ENCODE assay signal across 14 cellular contexts in genomic region chr17:27158390-27158789, GRCh38.
"Had no signal": no experiment of that assay in that cellular context is flagged by ENCODE, and none has a peak within 500 bp of the region (broad histone marks: within the 10 kb centered on the region; RNA-seq: fewer than 3 reads in every experiment).

No MANE protein-coding gene starts in this region.

- H3K9me3 Mint-ChIP-seq: activated T-helper 17 cell treated with anti-CD3 and anti-CD28 coated beads, Interleukin-2, amount 50 U/mL, for 72 hours; T-helper 2 cell treated with Interferon-gamma antibody and Interleukin-4, amounts not matched to agents 5 μg/mL and 100 μg/mL, for 36 hours had no signal

- FAIRE-seq: frontal cortex had no signal

- DNase-seq: activated CD4-positive, alpha-beta memory T cell treated with anti-CD3 and anti-CD28 coated beads, Interleukin-2, amount 10 ng/mL, durations not matched to agents 7 days and 5 days; activated naive CD4-positive, alpha-beta T cell treated with anti-CD3 and anti-CD28 coated beads, Interleukin-2, amount 10 ng/mL, durations not matched to agents 7 days and 5 days; colonic mucosa; islet precursor cell; left ventricle myocardium superior; stimulated activated CD4-positive, alpha-beta T cell treated with anti-CD3 and anti-CD28 coated beads, Interleukin-15, amount 100 ng/mL, for 24 hours; stimulated activated CD4-positive, alpha-beta T cell treated with anti-CD3 and anti-CD28 coated beads, Interleukin-4, amount 100 ng/mL, for 24 hours; stomach had no signal

- H3K4me1 ChIP-seq: colonic mucosa, heart left ventricle, stomach had no signal

- H3K27me3 ChIP-seq: colonic mucosa, heart left ventricle, ovary, stomach had no signal

- H3K4me3 ChIP-seq: colonic mucosa, heart left ventricle, ovary, stomach, thoracic aorta had no signal

- ATAC-seq: activated T-helper 17 cell treated with anti-CD3 and anti-CD28 coated beads, Interleukin-2, amount 50 U/mL, for 72 hours; heart left ventricle; left ventricle myocardium superior had no signal

- H3K27ac Mint-ChIP-seq: activated CD4-positive, alpha-beta memory T cell treated with anti-CD3 and anti-CD28 coated beads, Interleukin-2, amount 10 ng/mL, durations not matched to agents 7 days and 5 days; activated naive CD4-positive, alpha-beta T cell treated with anti-CD3 and anti-CD28 coated beads, Interleukin-2, amount 10 ng/mL, durations not matched to agents 7 days and 5 days; activated T-helper 17 cell treated with anti-CD3 and anti-CD28 coated beads, Interleukin-2, amount 50 U/mL, for 72 hours; T-helper 2 cell treated with Interferon-gamma antibody and Interleukin-4, amounts not matched to agents 5 μg/mL and 100 μg/mL, for 36 hours had no signal

- H3K27ac ChIP-seq: colonic mucosa, heart left ventricle, ovary, stomach, thoracic aorta had no signal

- H3K9me3 ChIP-seq: colonic mucosa, ovary, stomach, thoracic aorta had no signal

- H3K36me3 Mint-ChIP-seq: activated naive CD4-positive, alpha-beta T cell treated with anti-CD3 and anti-CD28 coated beads, Interleukin-2, amount 10 ng/mL, durations not matched to agents 7 days and 5 days had no signal

- H3K36me3 ChIP-seq: colonic mucosa, heart left ventricle, ovary, stomach, thoracic aorta had no signal

- H3K4me3 Mint-ChIP-seq: activated CD4-positive, alpha-beta memory T cell treated with anti-CD3 and anti-CD28 coated beads, Interleukin-2, amount 10 ng/mL, durations not matched to agents 7 days and 5 days; activated naive CD4-positive, alpha-beta T cell treated with anti-CD3 and anti-CD28 coated beads, Interleukin-2, amount 10 ng/mL, durations not matched to agents 7 days and 5 days; activated T-helper 17 cell treated with anti-CD3 and anti-CD28 coated beads, Interleukin-2, amount 50 U/mL, for 72 hours; T-helper 2 cell treated with Interferon-gamma antibody and Interleukin-4, amounts not matched to agents 5 μg/mL and 100 μg/mL, for 36 hours had no signal

- H3K27me3 Mint-ChIP-seq: activated CD4-positive, alpha-beta memory T cell treated with anti-CD3 and anti-CD28 coated beads, Interleukin-2, amount 10 ng/mL, durations not matched to agents 7 days and 5 days; activated naive CD4-positive, alpha-beta T cell treated with anti-CD3 and anti-CD28 coated beads, Interleukin-2, amount 10 ng/mL, durations not matched to agents 7 days and 5 days; activated T-helper 17 cell treated with anti-CD3 and anti-CD28 coated beads, Interleukin-2, amount 50 U/mL, for 72 hours had no signal

- H3K4me1 Mint-ChIP-seq: activated CD4-positive, alpha-beta memory T cell treated with anti-CD3 and anti-CD28 coated beads, Interleukin-2, amount 10 ng/mL, durations not matched to agents 7 days and 5 days; activated naive CD4-positive, alpha-beta T cell treated with anti-CD3 and anti-CD28 coated beads, Interleukin-2, amount 10 ng/mL, durations not matched to agents 7 days and 5 days; activated T-helper 17 cell treated with anti-CD3 and anti-CD28 coated beads, Interleukin-2, amount 50 U/mL, for 72 hours had no signal
